8 cellular contexts compared by ENCODE assay signal in the genomic region with DNA sequence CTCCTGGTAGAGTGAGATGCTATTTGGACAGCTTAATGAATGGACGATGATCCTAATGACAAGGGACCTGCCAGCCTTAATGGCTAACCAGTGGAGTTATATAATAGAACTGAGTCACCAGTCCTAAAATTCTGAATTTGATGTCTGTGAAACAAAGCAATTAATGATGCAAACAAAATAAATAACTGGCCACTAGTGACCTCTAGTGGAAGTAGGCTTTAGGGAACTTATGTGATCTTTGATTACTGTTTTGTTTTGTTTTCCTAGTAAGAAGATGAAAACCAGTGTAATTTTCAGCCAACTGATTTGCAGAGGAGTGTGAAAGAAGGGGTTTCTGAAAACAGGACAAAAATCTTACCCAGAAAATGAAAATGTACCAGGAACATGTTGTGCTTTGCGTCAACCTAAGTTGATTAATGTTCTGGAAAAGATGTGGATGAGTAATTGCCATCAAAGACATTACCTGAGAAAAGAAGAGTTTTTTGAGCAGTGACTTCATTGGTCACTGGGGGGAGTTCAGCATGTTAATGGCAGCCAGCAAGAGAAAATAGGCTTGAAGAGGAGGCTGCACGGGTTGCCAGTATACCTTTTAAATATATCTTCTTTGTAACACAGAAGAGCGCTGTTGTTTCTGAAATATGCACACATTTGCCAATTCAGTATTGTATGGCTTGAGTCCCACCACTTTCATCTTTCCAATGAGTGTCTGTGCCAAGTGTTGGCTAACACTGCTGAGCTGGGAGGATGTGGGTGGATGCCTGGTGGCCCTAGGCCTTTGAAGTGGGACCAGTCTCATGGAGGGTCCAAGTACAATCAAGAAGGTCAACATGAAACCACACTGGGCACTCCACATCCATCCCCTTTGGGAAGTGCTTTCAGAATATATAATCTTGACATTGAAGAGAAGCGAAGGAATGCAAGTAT. TPM values are rescaled to one million over a fixed set of nuclear protein-coding genes. Genes with fewer than 3 reads are reported as not detected.
A peak's percentile ranks its signal among the peaks of the same experiment; 100 is the strongest.
DNase-seq lines count a peak whose midpoint lies in the region; ATAC-seq and TF ChIP-seq lines count a peak whose summit lies in the region.

No MANE protein-coding gene starts in this region.

- H3K4me1 ChIP-seq in KMS-11 (ENCODE audit: low read depth, poor library complexity, severe bottlenecking) = no peaks in the 10 kb centered on the region

- TF ChIP-seq CTCF in KMS-11 (conservative IDR thresholded peaks at IDR 0.05; ENCODE audit: low read depth, low read length) = peak; percentile 84

- no peak overlapping the region for H3K27ac Mint-ChIP-seq in activated T-helper 1 cell treated with anti-CD3 and anti-CD28 coated beads, Interleukin-12 subunit alpha, Interleukin-12 subunit beta, Interleukin-2, Interleukin-4 antibody, amounts not matched to agents 30 ng/mL and 10 ng/mL and 1 ng/mL, durations not matched to agents 14 hours and 24 hours and 36 hours

- H2AFZ ChIP-seq in KMS-11 (ENCODE audit: low read depth) = no peak overlapping the region; the same call in 1 of the 2 replicates

- no peak overlapping the region for H3K27ac ChIP-seq in KMS-11

- H3K36me3 ChIP-seq in KMS-11 (ENCODE audit: insufficient read depth) = no peaks in the 10 kb centered on the region

- DNase-seq in DMS114 treated with DMSO at 0.1 percent for 48 hours (lab: John Stamatoyannopoulos, UW; ENCODE audit: unreplicated experiment) (peak; percentile 46), RPMI8226 (peak; percentile 57), fibroblast of the conjunctiva (ENCODE audit: low read depth) (peak; percentile 56), renal cortical epithelial cell (ENCODE audit: low read depth) (peak; percentile 77)
- no peak for DNase-seq in activated T-helper 1 cell treated with anti-CD3 and anti-CD28 coated beads, Interleukin-12 subunit alpha, Interleukin-12 subunit beta, Interleukin-2, Interleukin-4 antibody, amounts not matched to agents 30 ng/mL and 10 ng/mL and 1 ng/mL, durations not matched to agents 14 hours and 24 hours and 36 hours (ENCODE audit: low spot score)

- ATAC-seq in HG02610 (IDR thresholded peaks at IDR 0.05; ENCODE audit: unreplicated experiment) (no peak), GM19455 (IDR thresholded peaks at IDR 0.05; ENCODE audit: unreplicated experiment) (no peak)

- no peak overlapping the region for H3K4me3 Mint-ChIP-seq in activated T-helper 1 cell treated with anti-CD3 and anti-CD28 coated beads, Interleukin-12 subunit alpha, Interleukin-12 subunit beta, Interleukin-2, Interleukin-4 antibody, amounts not matched to agents 30 ng/mL and 10 ng/mL and 1 ng/mL, durations not matched to agents 14 hours and 24 hours and 36 hours

- no peaks in the 10 kb centered on the region for H3K36me3 Mint-ChIP-seq in activated T-helper 1 cell treated with anti-CD3 and anti-CD28 coated beads, Interleukin-12 subunit alpha, Interleukin-12 subunit beta, Interleukin-2, Interleukin-4 antibody, amounts not matched to agents 30 ng/mL and 10 ng/mL and 1 ng/mL, durations not matched to agents 14 hours and 24 hours and 36 hours (ENCODE audit: low read depth)

- H3K27me3 Mint-ChIP-seq in activated T-helper 1 cell treated with anti-CD3 and anti-CD28 coated beads, Interleukin-12 subunit alpha, Interleukin-12 subunit beta, Interleukin-2, Interleukin-4 antibody, amounts not matched to agents 30 ng/mL and 10 ng/mL and 1 ng/mL, durations not matched to agents 14 hours and 24 hours and 36 hours (ENCODE audit: insufficient read depth) = peaks cover 26% of the 10 kb centered on the region

- H4K20me1 ChIP-seq in KMS-11 (ENCODE audit: insufficient read depth) = no peaks in the 10 kb centered on the region

- H3K9me3 Mint-ChIP-seq in activated T-helper 1 cell treated with anti-CD3 and anti-CD28 coated beads, Interleukin-12 subunit alpha, Interleukin-12 subunit beta, Interleukin-2, Interleukin-4 antibody, amounts not matched to agents 30 ng/mL and 10 ng/mL and 1 ng/mL, durations not matched to agents 14 hours and 24 hours and 36 hours = no peaks in the 10 kb centered on the region

- no peak overlapping the region for H3K4me2 ChIP-seq in KMS-11

- no peak overlapping the region for H3K9ac ChIP-seq in KMS-11

- intact Hi-C loops in activated T-helper 1 cell treated with anti-CD3 and anti-CD28 coated beads, Interleukin-12 subunit alpha, Interleukin-12 subunit beta, Interleukin-2, Interleukin-4 antibody, amounts not matched to agents 30 ng/mL and 10 ng/mL and 1 ng/mL, durations not matched to agents 14 hours and 24 hours and 36 hours (cut with micrococcal nuclease) = no loop called here

- no peaks in the 10 kb centered on the region for H3K79me2 ChIP-seq in KMS-11 (ENCODE audit: insufficient read depth, low read depth)

- H3K4me3 ChIP-seq in KMS-11 (IDR thresholded peaks at IDR 0.05; ENCODE audit: insufficient read depth, low read depth, low read length) = no peak overlapping the region

- H3K27me3 ChIP-seq in KMS-11 (ENCODE audit: insufficient read depth, low read depth) = no peaks in the 10 kb centered on the region

- H3K4me1 Mint-ChIP-seq in activated T-helper 1 cell treated with anti-CD3 and anti-CD28 coated beads, Interleukin-12 subunit alpha, Interleukin-12 subunit beta, Interleukin-2, Interleukin-4 antibody, amounts not matched to agents 30 ng/mL and 10 ng/mL and 1 ng/mL, durations not matched to agents 14 hours and 24 hours and 36 hours (ENCODE audit: low read depth) = no peaks in the 10 kb centered on the region

RNA-seq across cellular contexts. Expression of a gene that starts 9.3 kb away (rescaled TPM):
- total RNA-seq in renal cortical epithelial cell = 15.5 and 19.3 TPM in 2 replicates
- total RNA-seq in activated T-helper 1 cell treated with anti-CD3 and anti-CD28 coated beads, Interleukin-12 subunit alpha, Interleukin-12 subunit beta, Interleukin-2, Interleukin-4 antibody, amounts not matched to agents 30 ng/mL and 10 ng/mL and 1 ng/mL, durations not matched to agents 14 hours and 24 hours and 36 hours = not detected in 2 replicates

RNA-seq across cellular contexts. Expression of a gene that starts 57.2 kb away (rescaled TPM):
- total RNA-seq in renal cortical epithelial cell = 2.5 and 12.5 TPM in 2 replicates
- total RNA-seq in activated T-helper 1 cell treated with anti-CD3 and anti-CD28 coated beads, Interleukin-12 subunit alpha, Interleukin-12 subunit beta, Interleukin-2, Interleukin-4 antibody, amounts not matched to agents 30 ng/mL and 10 ng/mL and 1 ng/mL, durations not matched to agents 14 hours and 24 hours and 36 hours = not detected in 2 replicates

Comparison
In these comparisons a context has a peak if more than half of its experiments do, and no peak if none do; other contexts are left out.
1. RNA of a gene that starts 9.3 kb away (total RNA-seq): 15.5 to 19.3 TPM in renal cortical epithelial cell; not detected in activated T-helper 1 cell treated with anti-CD3 and anti-CD28 coated beads, Interleukin-12 subunit alpha, Interleukin-12 subunit beta, Interleukin-2, Interleukin-4 antibody, amounts not matched to agents 30 ng/mL and 10 ng/mL and 1 ng/mL, durations not matched to agents 14 hours and 24 hours and 36 hours; every median in the first group is over 10 times any median in the second.